23 cellular contexts compared by ENCODE assay signal in the genomic region with DNA sequence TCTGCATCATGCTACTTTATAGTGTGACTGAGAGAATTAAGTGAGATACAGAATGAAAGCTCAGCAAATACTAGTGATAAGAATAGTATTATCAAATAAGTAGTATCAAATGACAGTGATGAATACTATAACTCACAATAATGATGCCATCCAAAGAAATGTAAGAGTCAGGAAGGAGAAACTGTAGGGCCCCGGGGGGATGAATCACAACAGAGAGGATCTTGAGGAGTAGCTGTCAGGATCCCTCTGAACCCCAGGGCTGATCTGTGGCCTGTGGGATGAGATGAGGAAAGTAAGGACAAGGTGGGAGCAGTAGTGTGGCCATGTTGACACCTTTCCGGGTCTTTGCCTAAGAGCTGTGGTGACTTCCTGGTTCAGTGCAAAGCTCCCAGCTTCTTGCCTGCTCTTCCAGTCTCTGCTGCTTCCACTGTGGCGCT.
"Had no signal": no experiment of that assay in that cellular context is flagged by ENCODE, and none has a peak within 500 bp of the region (broad histone marks: within the 10 kb centered on the region; RNA-seq: fewer than 3 reads in every experiment).

No MANE protein-coding gene starts in this region.

- ATAC-seq: activated CD8-positive, alpha-beta T cell treated with anti-CD3 and anti-CD28 coated beads, Interleukin-2, amount 10 ng/mL, durations not matched to agents 7 days and 5 days; activated naive CD4-positive, alpha-beta T cell treated with anti-CD3 and anti-CD28 coated beads, Interleukin-2, amount 50 U/mL, for 72 hours; heart left ventricle; left colon; pancreas; psoas muscle had no signal

- H3K4me1 ChIP-seq: esophagus squamous epithelium, heart left ventricle, pancreas, psoas muscle, right atrium auricular region, stomach, suprapubic skin, transverse colon, uterus had no signal

- H3K36me3 ChIP-seq: brain microvascular endothelial cell, esophagus squamous epithelium, heart left ventricle, pancreas, right atrium auricular region, stomach, suprapubic skin, transverse colon, uterus, WERI-Rb-1 had no signal

- H3K9me3 ChIP-seq: esophagus squamous epithelium, heart left ventricle, pancreas, psoas muscle, right atrium auricular region, stomach, suprapubic skin, transverse colon, uterus had no signal

- H3K27me3 ChIP-seq: brain microvascular endothelial cell, esophagus squamous epithelium, pancreas, right atrium auricular region, stomach, suprapubic skin, transverse colon, uterus had no signal

- DNase-seq: activated CD4-positive, alpha-beta T cell treated with anti-CD3 and anti-CD28 coated beads, Interleukin-2, amount 10 ng/mL, durations not matched to agents 7 days and 5 days; activated CD4-positive, CD25-positive, alpha-beta regulatory T cell treated with anti-CD3 and anti-CD28 coated beads, Interleukin-2, amount 50 U/mL, for 72 hours; activated CD8-positive, alpha-beta T cell treated with anti-CD3 and anti-CD28 coated beads, Interleukin-2, amount 10 ng/mL, durations not matched to agents 7 days and 5 days; activated gamma-delta T cell treated with Interleukin-2 at 50 U/mL for 16 hours; aorta; brain microvascular endothelial cell; esophagus squamous epithelium; heart left ventricle; left colon; mesenchymal stem cell; pancreas; psoas muscle; stimulated activated CD4-positive, alpha-beta T cell treated with anti-CD3 and anti-CD28 coated beads, Interleukin-12 subunit alpha, Interleukin-12 subunit beta, amount 100 ng/mL, for 4 hours; stimulated activated CD4-positive, alpha-beta T cell treated with anti-CD3 and anti-CD28 coated beads, Interleukin-4, amount 100 ng/mL, for 4 hours; stomach; transverse colon; uterus; WERI-Rb-1 had no signal

- FAIRE-seq: colon, keratinocyte, pancreas had no signal

- H3K27ac ChIP-seq: brain microvascular endothelial cell, esophagus squamous epithelium, heart left ventricle, pancreas, psoas muscle, right atrium auricular region, stomach, suprapubic skin, transverse colon, uterus, WERI-Rb-1 had no signal

- H3K4me3 ChIP-seq: esophagus squamous epithelium, heart left ventricle, pancreas, psoas muscle, right atrium auricular region, stomach, suprapubic skin, transverse colon, uterus had no signal
